ENCODE assay signal across 35 cellular contexts in genomic region chr3:198027799-198028390, GRCh38.
"Had no signal": no experiment of that assay in that cellular context is flagged by ENCODE, and none has a peak within 500 bp of the region (broad histone marks: within the 10 kb centered on the region; RNA-seq: fewer than 3 reads in every experiment).

No MANE protein-coding gene starts in this region.

- H3K4me1 ChIP-seq: adrenal gland, breast epithelium had no signal

- ATAC-seq: activated CD4-positive, alpha-beta T cell treated with anti-CD3 and anti-CD28 coated beads for 36 hours; activated CD8-positive, alpha-beta memory T cell treated with anti-CD3 and anti-CD28 coated beads, Interleukin-2, amount 10 ng/mL, durations not matched to agents 7 days and 5 days; activated CD8-positive, alpha-beta T cell treated with anti-CD3 and anti-CD28 coated beads, Interleukin-2, amount 10 ng/mL, durations not matched to agents 7 days and 5 days; activated naive CD8-positive, alpha-beta T cell treated with anti-CD3 and anti-CD28 coated beads, Interleukin-2, amount 50 U/mL, for 24 hours; esophagus mucosa; T-helper 17 cell had no signal

- H3K36me3 ChIP-seq: adrenal gland, breast epithelium, cardiac muscle cell had no signal

- H3K4me1 Mint-ChIP-seq: activated CD4-positive, alpha-beta T cell treated with anti-CD3 and anti-CD28 coated beads for 36 hours; activated CD4-positive, alpha-beta T cell treated with anti-CD3 and anti-CD28 coated beads, Interleukin-2, amount 10 ng/mL, durations not matched to agents 24 days and 14 days; activated CD8-positive, alpha-beta memory T cell treated with anti-CD3 and anti-CD28 coated beads, Interleukin-2, amount 10 ng/mL, durations not matched to agents 7 days and 5 days; activated naive CD4-positive, alpha-beta T cell treated with anti-CD3 and anti-CD28 coated beads, Interleukin-2, amount 50 U/mL, for 24 hours; activated naive CD8-positive, alpha-beta T cell treated with anti-CD3 and anti-CD28 coated beads for 36 hours; activated naive CD8-positive, alpha-beta T cell treated with anti-CD3 and anti-CD28 coated beads, Interleukin-2, amount 50 U/mL, for 24 hours; central memory CD8-positive, alpha-beta T cell had no signal

- H3K27ac Mint-ChIP-seq: activated CD4-positive, alpha-beta memory T cell treated with anti-CD3 and anti-CD28 coated beads for 36 hours; activated CD4-positive, alpha-beta T cell treated with anti-CD3 and anti-CD28 coated beads for 36 hours; activated CD4-positive, alpha-beta T cell treated with anti-CD3 and anti-CD28 coated beads, Interleukin-2, amount 10 ng/mL, durations not matched to agents 24 days and 14 days; activated CD8-positive, alpha-beta memory T cell treated with anti-CD3 and anti-CD28 coated beads, Interleukin-2, amount 10 ng/mL, durations not matched to agents 7 days and 5 days; activated CD8-positive, alpha-beta T cell treated with anti-CD3 and anti-CD28 coated beads, Interleukin-2, amount 10 ng/mL, durations not matched to agents 7 days and 5 days; activated naive CD4-positive, alpha-beta T cell treated with anti-CD3 and anti-CD28 coated beads for 36 hours; activated naive CD4-positive, alpha-beta T cell treated with anti-CD3 and anti-CD28 coated beads, Interleukin-2, amount 50 U/mL, for 24 hours; activated naive CD8-positive, alpha-beta T cell treated with anti-CD3 and anti-CD28 coated beads for 36 hours; activated naive CD8-positive, alpha-beta T cell treated with anti-CD3 and anti-CD28 coated beads, Interleukin-2, amount 50 U/mL, for 24 hours; activated T-helper 1 cell treated with anti-CD3 and anti-CD28 coated beads, Interleukin-12 subunit alpha, Interleukin-12 subunit beta, Interleukin-2, Interleukin-4 antibody, amounts not matched to agents 30 ng/mL and 10 ng/mL and 1 ng/mL, durations not matched to agents 14 hours and 24 hours and 36 hours; activated T-helper 2 cell treated with anti-CD3 and anti-CD28 coated beads, Interferon-gamma antibody, Interleukin-2, Interleukin-4, amounts not matched to agents 10 μg/mL and 5 μg/mL and 100 μg/mL, durations not matched to agents 14 hours and 24 hours and 36 hours; brain; dendritic cell treated with granulocyte-macrophage colony-stimulating factor and Interleukin-4, amounts not matched to agents 40 ng/mL and 50 ng/mL, for 4 days; endodermal cell; T-helper 17 cell; T-helper 2 cell treated with Interferon-gamma antibody and Interleukin-4, amounts not matched to agents 5 μg/mL and 100 μg/mL, for 36 hours had no signal

- H3K27me3 Mint-ChIP-seq: activated CD4-positive, alpha-beta memory T cell treated with anti-CD3 and anti-CD28 coated beads for 36 hours; activated CD4-positive, alpha-beta T cell treated with anti-CD3 and anti-CD28 coated beads for 36 hours; activated CD4-positive, alpha-beta T cell treated with anti-CD3 and anti-CD28 coated beads, Interleukin-2, amount 10 ng/mL, durations not matched to agents 24 days and 14 days; activated CD8-positive, alpha-beta memory T cell treated with anti-CD3 and anti-CD28 coated beads, Interleukin-2, amount 10 ng/mL, durations not matched to agents 7 days and 5 days; activated naive CD4-positive, alpha-beta T cell treated with anti-CD3 and anti-CD28 coated beads, Interleukin-2, amount 50 U/mL, for 24 hours; activated naive CD8-positive, alpha-beta T cell treated with anti-CD3 and anti-CD28 coated beads for 36 hours; activated naive CD8-positive, alpha-beta T cell treated with anti-CD3 and anti-CD28 coated beads, Interleukin-2, amount 50 U/mL, for 24 hours; central memory CD8-positive, alpha-beta T cell; dendritic cell treated with granulocyte-macrophage colony-stimulating factor and Interleukin-4, amounts not matched to agents 40 ng/mL and 50 ng/mL, for 4 days; T-helper 17 cell had no signal

- H3K27ac ChIP-seq: adrenal gland, breast epithelium, cardiac muscle cell, coronary artery, dorsolateral prefrontal cortex had no signal

- FAIRE-seq: frontal cortex had no signal

- H3K9me3 Mint-ChIP-seq: activated CD4-positive, alpha-beta memory T cell treated with anti-CD3 and anti-CD28 coated beads for 36 hours; activated CD4-positive, alpha-beta T cell treated with anti-CD3 and anti-CD28 coated beads, Interleukin-2, amount 10 ng/mL, durations not matched to agents 24 days and 14 days; activated naive CD4-positive, alpha-beta T cell treated with anti-CD3 and anti-CD28 coated beads for 36 hours; activated naive CD4-positive, alpha-beta T cell treated with anti-CD3 and anti-CD28 coated beads, Interleukin-2, amount 50 U/mL, for 24 hours; activated naive CD8-positive, alpha-beta T cell treated with anti-CD3 and anti-CD28 coated beads for 36 hours; activated naive CD8-positive, alpha-beta T cell treated with anti-CD3 and anti-CD28 coated beads, Interleukin-2, amount 50 U/mL, for 24 hours; activated T-helper 1 cell treated with anti-CD3 and anti-CD28 coated beads, Interleukin-12 subunit alpha, Interleukin-12 subunit beta, Interleukin-2, Interleukin-4 antibody, amounts not matched to agents 30 ng/mL and 10 ng/mL and 1 ng/mL, durations not matched to agents 14 hours and 24 hours and 36 hours; activated T-helper 2 cell treated with anti-CD3 and anti-CD28 coated beads, Interferon-gamma antibody, Interleukin-2, Interleukin-4, amounts not matched to agents 10 μg/mL and 5 μg/mL and 100 μg/mL, durations not matched to agents 14 hours and 24 hours and 36 hours; brain; central memory CD8-positive, alpha-beta T cell; dendritic cell treated with granulocyte-macrophage colony-stimulating factor and Interleukin-4, amounts not matched to agents 40 ng/mL and 50 ng/mL, for 4 days; endodermal cell; T-helper 2 cell treated with Interferon-gamma antibody and Interleukin-4, amounts not matched to agents 5 μg/mL and 100 μg/mL, for 36 hours had no signal

- H3K4me3 Mint-ChIP-seq: activated CD4-positive, alpha-beta memory T cell treated with anti-CD3 and anti-CD28 coated beads for 36 hours; activated CD4-positive, alpha-beta T cell treated with anti-CD3 and anti-CD28 coated beads for 36 hours; activated CD4-positive, alpha-beta T cell treated with anti-CD3 and anti-CD28 coated beads, Interleukin-2, amount 10 ng/mL, durations not matched to agents 24 days and 14 days; activated CD8-positive, alpha-beta memory T cell treated with anti-CD3 and anti-CD28 coated beads, Interleukin-2, amount 10 ng/mL, durations not matched to agents 7 days and 5 days; activated CD8-positive, alpha-beta T cell treated with anti-CD3 and anti-CD28 coated beads, Interleukin-2, amount 10 ng/mL, durations not matched to agents 7 days and 5 days; activated naive CD4-positive, alpha-beta T cell treated with anti-CD3 and anti-CD28 coated beads for 36 hours; activated naive CD4-positive, alpha-beta T cell treated with anti-CD3 and anti-CD28 coated beads, Interleukin-2, amount 50 U/mL, for 24 hours; activated naive CD8-positive, alpha-beta T cell treated with anti-CD3 and anti-CD28 coated beads for 36 hours; activated naive CD8-positive, alpha-beta T cell treated with anti-CD3 and anti-CD28 coated beads, Interleukin-2, amount 50 U/mL, for 24 hours; activated T-helper 1 cell treated with anti-CD3 and anti-CD28 coated beads, Interleukin-12 subunit alpha, Interleukin-12 subunit beta, Interleukin-2, Interleukin-4 antibody, amounts not matched to agents 30 ng/mL and 10 ng/mL and 1 ng/mL, durations not matched to agents 14 hours and 24 hours and 36 hours; brain; central memory CD8-positive, alpha-beta T cell; dendritic cell treated with granulocyte-macrophage colony-stimulating factor and Interleukin-4, amounts not matched to agents 40 ng/mL and 50 ng/mL, for 4 days; endodermal cell; T-helper 17 cell; T-helper 2 cell treated with Interferon-gamma antibody and Interleukin-4, amounts not matched to agents 5 μg/mL and 100 μg/mL, for 36 hours had no signal

- H3K36me3 Mint-ChIP-seq: activated CD4-positive, alpha-beta memory T cell treated with anti-CD3 and anti-CD28 coated beads for 36 hours; activated CD8-positive, alpha-beta memory T cell treated with anti-CD3 and anti-CD28 coated beads, Interleukin-2, amount 10 ng/mL, durations not matched to agents 7 days and 5 days had no signal

- H3K27me3 ChIP-seq: adrenal gland, breast epithelium, cardiac muscle cell, dorsolateral prefrontal cortex had no signal

- H3K4me3 ChIP-seq: adrenal gland, breast epithelium, cardiac muscle cell, coronary artery, dorsolateral prefrontal cortex had no signal

- H3K9me3 ChIP-seq: adrenal gland, breast epithelium had no signal

- DNase-seq: activated CD4-positive, alpha-beta memory T cell treated with anti-CD3 and anti-CD28 coated beads for 36 hours; activated CD4-positive, alpha-beta T cell treated with anti-CD3 and anti-CD28 coated beads for 36 hours; activated CD4-positive, alpha-beta T cell treated with anti-CD3 and anti-CD28 coated beads, Interleukin-2, amount 10 ng/mL, durations not matched to agents 24 days and 14 days; activated CD4-positive, CD25-positive, alpha-beta regulatory T cell; activated CD4-positive, CD25-positive, alpha-beta regulatory T cell treated with anti-CD3 and anti-CD28 coated beads, Interleukin-2, amount 50 U/mL, for 72 hours; activated CD8-positive, alpha-beta memory T cell treated with anti-CD3 and anti-CD28 coated beads, Interleukin-2, amount 10 ng/mL, durations not matched to agents 7 days and 5 days; activated CD8-positive, alpha-beta memory T cell treated with anti-CD3 and anti-CD28 coated beads, Interleukin-2, amount 50 U/mL, for 4 hours; activated CD8-positive, alpha-beta T cell treated with anti-CD3 and anti-CD28 coated beads, Interleukin-2, amount 10 ng/mL, durations not matched to agents 7 days and 5 days; activated effector memory CD4-positive, alpha-beta T cell treated with anti-CD3 and anti-CD28 coated beads, Interleukin-2, amount 50 U/mL, for 16 hours; activated naive CD4-positive, alpha-beta T cell treated with anti-CD3 and anti-CD28 coated beads for 36 hours; activated naive CD8-positive, alpha-beta T cell treated with anti-CD3 and anti-CD28 coated beads for 36 hours; activated naive CD8-positive, alpha-beta T cell treated with anti-CD3 and anti-CD28 coated beads, Interleukin-2, amount 50 U/mL, for 24 hours; activated T-cell treated with anti-CD3 and anti-CD28 coated beads, Interleukin-2, amount 50 U/mL, for 1 hour; activated T-cell treated with anti-CD3 and anti-CD28 coated beads, Interleukin-2, amount 50 U/mL, for 48 hours; adrenal gland; amygdala; aorta; dorsolateral prefrontal cortex; effector memory CD4-positive, alpha-beta T cell; endodermal cell; T-helper 1 cell; T-helper 17 cell; T1000 had no signal
